ENCODE assay signal across 1 cellular context in genomic region chr10:103205401-103205800, GRCh38.
TF ChIP-seq lines count a peak whose summit lies in the region.

No MANE protein-coding gene starts in this region.

TF ChIP-seq in HepG2, 621 proteins besides CTCF, POLR2A, EP300 and RAD21:
- TF ChIP-seq ASH2L (IDR thresholded peaks at IDR 0.05; ENCODE audit: insufficient read length, low read depth, low read length), result peak; percentile 10
